8 cellular contexts compared by ENCODE assay signal in the genomic region with DNA sequence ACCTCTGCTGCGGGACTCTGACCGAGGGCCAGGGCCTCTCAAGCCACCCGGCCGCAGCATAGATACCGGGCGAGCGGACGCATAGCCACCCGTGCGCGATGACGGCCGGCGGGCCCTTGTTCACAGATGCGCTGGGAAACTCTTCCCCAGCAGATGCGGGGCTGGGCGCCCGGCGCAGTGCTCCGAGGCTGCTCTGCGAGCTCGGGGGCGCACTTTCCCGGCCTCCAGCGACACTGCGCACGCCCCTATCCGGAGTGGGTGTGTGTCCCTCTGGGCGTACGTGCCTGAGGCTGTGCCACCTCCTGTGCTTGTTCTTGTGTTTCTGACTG.
DNase-seq lines count a peak whose midpoint lies in the region; ATAC-seq and TF ChIP-seq lines count a peak whose summit lies in the region.

No MANE protein-coding gene starts in this region.

- ATAC-seq in GM21360 (IDR thresholded peaks at IDR 0.05; ENCODE audit: unreplicated experiment) (peak; percentile 44), RWPE2 (ENCODE audit: low read depth) (peak; percentile 17; the same call in 2 of the 3 replicates), GM18861 (IDR thresholded peaks at IDR 0.05; ENCODE audit: unreplicated experiment) (no peak)

- H3K27me3 ChIP-seq in BLaER1 (peaks cover 37% of the 10 kb centered on the region), RWPE2 (ENCODE audit: insufficient read depth, poor library complexity, severe bottlenecking) (peaks cover 30% of the 10 kb centered on the region), right atrium auricular region (peaks cover 8 to 9% of the 10 kb centered on the region in 2 donors), smooth muscle cell (ENCODE audit: low read depth) (peaks cover 99% of the 10 kb centered on the region)

- WGBS in smooth muscle cell (ENCODE audit: low lambda C conversion rate) = 9% methylated on average over 27 of the region's 30 CpGs

- H3K27ac ChIP-seq in BLaER1 (no peak overlapping the region), RWPE2 (ENCODE audit: poor library complexity, severe bottlenecking) (no peak overlapping the region), right atrium auricular region (no peak overlapping the region), smooth muscle cell (ENCODE audit: low read depth) (no peak overlapping the region)

- no peak overlapping the region for H2AFZ ChIP-seq in smooth muscle cell (ENCODE audit: low read depth)

- H4K20me1 ChIP-seq in BLaER1 = peaks cover 13% of the 10 kb centered on the region
- H4K20me1 ChIP-seq in smooth muscle cell (ENCODE audit: low read depth) = no peaks in the 10 kb centered on the region

- peak overlapping the region; percentile 63 for H3K4me3 ChIP-seq in BLaER1
- peak overlapping the region; percentile 16 for H3K4me3 ChIP-seq in RWPE2 (ENCODE audit: severe bottlenecking)
- H3K4me3 ChIP-seq in right atrium auricular region = peak overlapping the region; percentile 27 to 51
- no peak overlapping the region for H3K4me3 ChIP-seq in smooth muscle cell

- H3K36me3 ChIP-seq in BLaER1 = no peaks in the 10 kb centered on the region
- no peaks in the 10 kb centered on the region for H3K36me3 ChIP-seq in RWPE2 (ENCODE audit: low read depth)
- H3K36me3 ChIP-seq in right atrium auricular region = no peaks in the 10 kb centered on the region
- H3K36me3 ChIP-seq in smooth muscle cell (ENCODE audit: low read depth) = no peaks in the 10 kb centered on the region

- 0 out of 2 replicates have a peak overlapping the region, but pooled peaks have one; percentile 17 for H3K9ac ChIP-seq in BLaER1
- H3K9ac ChIP-seq in smooth muscle cell (ENCODE audit: low read depth) = no peak overlapping the region

- H3K9me3 ChIP-seq in BLaER1 (no peaks in the 10 kb centered on the region), RWPE2 (ENCODE audit: severe bottlenecking) (no peaks in the 10 kb centered on the region), right atrium auricular region (no peaks in the 10 kb centered on the region), smooth muscle cell (replicated peaks; ENCODE audit: low read depth) (no peaks in the 10 kb centered on the region)

- no peak for TF ChIP-seq CTCF in RWPE2 (IDR thresholded peaks at IDR 0.05; ENCODE audit: poor library complexity, severe bottlenecking)
- TF ChIP-seq CTCF in right atrium auricular region (IDR thresholded peaks at IDR 0.05) = no peak
- no peak for TF ChIP-seq CTCF in smooth muscle cell (IDR thresholded peaks at IDR 0.05; ENCODE audit: borderline replicate concordance, insufficient read depth, poor library complexity, severe bottlenecking)

- DNase-seq in RWPE2 (ENCODE audit: low spot score) = no peak
- peak; percentile 61 for DNase-seq in right atrium auricular region (ENCODE audit: low spot score)
- DNase-seq in smooth muscle cell (lab: John Stamatoyannopoulos, UW; ENCODE audit: unreplicated experiment) = no peak
- no peak for DNase-seq in NCI-H446 treated with DMSO at 0.1 percent for 48 hours (lab: John Stamatoyannopoulos, UW)
- DNase-seq in erythroblast (lab: John Stamatoyannopoulos, UW) = no peak

- no peak for TF ChIP-seq POLR2A in erythroblast (IDR thresholded peaks at IDR 0.05; ENCODE audit: low read length)

- no peaks in the 10 kb centered on the region for H3K79me2 ChIP-seq in smooth muscle cell (ENCODE audit: low read depth)

- H3F3A ChIP-seq in smooth muscle cell (ENCODE audit: low read depth) = no peaks in the 10 kb centered on the region

- H3K4me1 ChIP-seq in BLaER1 (peaks cover 43% of the 10 kb centered on the region), RWPE2 (ENCODE audit: insufficient read depth, poor library complexity, severe bottlenecking) (no peaks in the 10 kb centered on the region), right atrium auricular region (peaks cover 0 to 21% of the 10 kb centered on the region in 2 donors), smooth muscle cell (ENCODE audit: low read depth) (peaks cover 10% of the 10 kb centered on the region)

- H3K4me2 ChIP-seq in BLaER1 (peak overlapping the region; percentile 96), smooth muscle cell (peak overlapping the region; percentile 85)
